In the genomic region with DNA sequence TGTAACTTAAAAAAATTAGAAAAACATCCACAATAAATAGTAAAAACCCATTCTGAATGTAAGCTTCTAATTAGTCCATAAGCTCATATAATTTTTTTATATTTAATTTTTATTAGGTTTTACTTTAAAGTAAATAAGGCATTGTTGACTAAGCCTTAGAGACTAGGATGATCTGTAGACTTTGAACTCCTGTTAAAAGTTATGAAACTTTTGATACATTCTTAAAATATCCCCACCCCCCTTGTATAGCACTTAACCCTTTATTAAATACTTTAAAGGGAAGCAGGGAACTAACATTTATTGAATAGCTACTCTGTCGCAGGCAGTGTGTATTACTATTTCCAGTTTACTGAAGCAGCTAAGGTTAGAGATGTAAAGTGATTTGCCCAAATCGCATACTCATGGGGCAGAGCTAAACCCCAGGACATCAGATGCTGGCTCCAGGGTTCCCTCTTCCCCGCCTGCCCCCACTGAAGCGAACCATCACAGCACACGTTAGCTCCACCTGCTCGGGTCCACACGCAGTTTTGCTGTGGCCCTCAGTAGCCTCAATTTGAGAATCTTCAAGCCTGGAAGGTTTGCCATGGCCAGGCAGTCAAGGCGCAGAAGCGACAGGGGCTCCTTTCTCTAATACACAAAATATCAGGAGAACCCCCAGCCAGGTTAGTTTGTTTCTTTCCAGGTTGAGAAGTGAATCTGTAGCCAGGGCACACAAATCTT, we compare ENCODE assay signal across 22 cellular contexts. TPM values are rescaled to one million over a fixed set of nuclear protein-coding genes. Genes with fewer than 3 reads are reported as not detected.
"Had no signal": no experiment of that assay in that cellular context is flagged by ENCODE, and none has a peak within 500 bp of the region (broad histone marks: within the 10 kb centered on the region; RNA-seq: fewer than 3 reads in every experiment).

No MANE protein-coding gene starts in this region.

- H3K27me3 Mint-ChIP-seq: stimulated activated naive CD8-positive, alpha-beta T cell treated with anti-CD3 and anti-CD28 coated beads, Interleukin-15, amount 100 ng/mL, for 72 hours had no signal

- H3K27ac Mint-ChIP-seq: activated naive CD4-positive, alpha-beta T cell treated with anti-CD3 and anti-CD28 coated beads for 36 hours; activated naive CD8-positive, alpha-beta T cell treated with anti-CD3 and anti-CD28 coated beads, Interleukin-2, amount 50 U/mL, for 24 hours; activated T-helper 17 cell treated with anti-CD3 and anti-CD28 coated beads, Interleukin-2, amount 50 U/mL, for 72 hours; dendritic cell treated with granulocyte-macrophage colony-stimulating factor and Interleukin-4, amounts not matched to agents 40 ng/mL and 50 ng/mL, for 4 days; mesothelial cell of epicardium; stimulated activated naive CD8-positive, alpha-beta T cell treated with anti-CD3 and anti-CD28 coated beads, Interleukin-15, amount 100 ng/mL, for 72 hours had no signal

- FAIRE-seq: pancreas had no signal

- ATAC-seq: left cardiac atrium had no signal

- DNase-seq: activated CD4-positive, CD25-positive, alpha-beta regulatory T cell treated with anti-CD3 and anti-CD28 coated beads, Interleukin-2, amount 50 U/mL, for 72 hours; aorta; foreskin melanocyte; head of caudate nucleus; left cardiac atrium; sigmoid colon had no signal

- H3K4me3 ChIP-seq: lung, pancreas, sigmoid colon, spleen, upper lobe of left lung had no signal

- H3K27ac ChIP-seq: breast epithelium, pancreas, sigmoid colon, spleen, upper lobe of left lung had no signal

- H3K9me3 Mint-ChIP-seq: activated naive CD4-positive, alpha-beta T cell treated with anti-CD3 and anti-CD28 coated beads for 36 hours; activated T-helper 17 cell treated with anti-CD3 and anti-CD28 coated beads, Interleukin-2, amount 50 U/mL, for 72 hours; dendritic cell treated with granulocyte-macrophage colony-stimulating factor and Interleukin-4, amounts not matched to agents 40 ng/mL and 50 ng/mL, for 4 days had no signal

- H3K4me1 Mint-ChIP-seq: activated naive CD8-positive, alpha-beta T cell treated with anti-CD3 and anti-CD28 coated beads, Interleukin-2, amount 50 U/mL, for 24 hours; mesothelial cell of epicardium; stimulated activated naive CD8-positive, alpha-beta T cell treated with anti-CD3 and anti-CD28 coated beads, Interleukin-15, amount 100 ng/mL, for 72 hours had no signal

- H3K4me1 ChIP-seq: breast epithelium, pancreas, sigmoid colon, spleen, upper lobe of left lung had no signal

- H3K9me3 ChIP-seq: breast epithelium, pancreas, spleen, upper lobe of left lung had no signal

- H3K27me3 ChIP-seq: pancreas, upper lobe of left lung had no signal

- H3K36me3 ChIP-seq: breast epithelium, pancreas, sigmoid colon, spleen, upper lobe of left lung had no signal

- H3K36me3 Mint-ChIP-seq: mesothelial cell of epicardium had no signal

- H3K4me3 Mint-ChIP-seq: activated naive CD8-positive, alpha-beta T cell treated with anti-CD3 and anti-CD28 coated beads, Interleukin-2, amount 50 U/mL, for 24 hours; activated T-helper 17 cell treated with anti-CD3 and anti-CD28 coated beads, Interleukin-2, amount 50 U/mL, for 72 hours; dendritic cell treated with granulocyte-macrophage colony-stimulating factor and Interleukin-4, amounts not matched to agents 40 ng/mL and 50 ng/mL, for 4 days; mesothelial cell of epicardium; stimulated activated naive CD8-positive, alpha-beta T cell treated with anti-CD3 and anti-CD28 coated beads, Interleukin-15, amount 100 ng/mL, for 72 hours had no signal

RNA-seq across cellular contexts. Expression of a gene that starts 0.8 kb away (rescaled TPM):
- total RNA-seq: activated CD8-positive, alpha-beta memory T cell treated with anti-CD3 and anti-CD28 coated beads for 36 hours; activated naive CD4-positive, alpha-beta T cell treated with anti-CD3 and anti-CD28 coated beads for 36 hours; activated T-helper 17 cell treated with anti-CD3 and anti-CD28 coated beads, Interleukin-2, amount 50 U/mL, for 72 hours; aorta; cerebellum; fibroblast of lung; left cardiac atrium; mesothelial cell of epicardium; myocyte; spleen; temporal lobe had no signal
- polyA plus RNA-seq: aorta, fibroblast of lung had no signal
